9 cellular contexts compared by ENCODE assay signal in the genomic region with DNA sequence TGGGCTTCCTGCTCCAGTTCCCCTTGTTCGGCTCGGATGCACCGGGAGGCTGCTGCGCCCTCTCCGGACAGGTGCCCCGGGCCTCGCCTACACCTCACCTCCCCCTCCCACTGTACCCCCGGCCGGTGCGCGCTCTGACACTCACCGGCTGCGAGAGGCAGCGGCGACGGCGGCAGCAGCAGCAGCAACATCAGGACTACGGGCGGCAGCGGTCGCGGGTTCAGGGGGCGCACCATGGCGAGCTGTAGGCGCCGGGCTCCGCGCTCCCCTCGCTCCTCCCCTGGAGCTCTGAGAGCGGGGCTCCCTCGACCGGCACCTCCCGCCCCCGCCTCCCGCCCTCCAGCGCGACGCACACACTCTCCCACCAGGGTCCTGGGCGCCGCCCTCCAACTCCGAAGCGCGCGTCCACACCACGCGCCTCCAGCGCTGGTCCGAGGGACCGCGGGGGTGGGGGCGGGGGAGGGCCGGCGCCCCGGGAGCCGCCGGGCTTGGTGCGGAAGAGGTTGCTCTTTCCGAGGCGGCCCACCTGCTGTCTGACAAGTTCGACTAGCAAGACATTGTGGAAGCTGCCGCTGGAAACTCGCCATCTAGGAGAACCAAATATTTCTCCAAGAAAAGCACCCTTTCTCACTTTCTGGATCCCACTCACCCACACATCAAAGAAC. TPM values are rescaled to one million over a fixed set of nuclear protein-coding genes. Genes with fewer than 3 reads are reported as not detected.
DNase-seq lines count a peak whose midpoint lies in the region; ATAC-seq and TF ChIP-seq lines count a peak whose summit lies in the region.
"Had no signal": no experiment of that assay in that cellular context is flagged by ENCODE, and none has a peak within 500 bp of the region (broad histone marks: within the 10 kb centered on the region; RNA-seq: fewer than 3 reads in every experiment).

A gene with protein sequence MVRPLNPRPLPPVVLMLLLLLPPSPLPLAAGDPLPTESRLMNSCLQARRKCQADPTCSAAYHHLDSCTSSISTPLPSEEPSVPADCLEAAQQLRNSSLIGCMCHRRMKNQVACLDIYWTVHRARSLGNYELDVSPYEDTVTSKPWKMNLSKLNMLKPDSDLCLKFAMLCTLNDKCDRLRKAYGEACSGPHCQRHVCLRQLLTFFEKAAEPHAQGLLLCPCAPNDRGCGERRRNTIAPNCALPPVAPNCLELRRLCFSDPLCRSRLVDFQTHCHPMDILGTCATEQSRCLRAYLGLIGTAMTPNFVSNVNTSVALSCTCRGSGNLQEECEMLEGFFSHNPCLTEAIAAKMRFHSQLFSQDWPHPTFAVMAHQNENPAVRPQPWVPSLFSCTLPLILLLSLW (minus strand): TSS at position 433 of the 665 bp plus-strand sequence. CDS start 197 bp downstream, at position 236.

- intact Hi-C loops in psoas muscle (cut with DNase I) = no loop called here

- H3K27me3 ChIP-seq in psoas muscle (ENCODE audit: insufficient read depth in 3 of 3, low read length in 2 of 3) = peaks cover 0 to 19% (median 0%) of the 10 kb centered on the region in 3 donors

- TF ChIP-seq CTCF in GM10266 (IDR thresholded peaks at IDR 0.05; ENCODE audit: control insufficient read depth, insufficient read depth, low read depth, missing control alignments) (peak; percentile 0), WI38 (IDR thresholded peaks at IDR 0.05; ENCODE audit: low read depth, low read length) (no peak), fibroblast of pulmonary artery (IDR thresholded peaks at IDR 0.05; ENCODE audit: low read length, missing control alignments) (no peak), psoas muscle (IDR thresholded peaks at IDR 0.05) (no peak)

- H3K4me1 ChIP-seq in psoas muscle = no peaks in the 10 kb centered on the region

- H3K36me3 ChIP-seq in psoas muscle (ENCODE audit: insufficient read depth in 1 of 2, low read depth in 1 of 2) = no peaks in the 10 kb centered on the region

- H3K27ac ChIP-seq in psoas muscle = no peak within 1 kb of the TSS

- peak within 1 kb of the TSS; percentile 8; the same call in 1 of the 2 replicates for H3K4me3 ChIP-seq in WI38 (ENCODE audit: low read depth, low read length)
- H3K4me3 ChIP-seq in fibroblast of pulmonary artery (replicated peaks; ENCODE audit: low read depth, low read length) = peak within 1 kb of the TSS; percentile 39
- H3K4me3 ChIP-seq in psoas muscle = peak within 1 kb of the TSS; percentile 64

- ATAC-seq in psoas muscle (peak in 1 of 4 donors; percentile 30), GM18519 (IDR thresholded peaks at IDR 0.05; ENCODE audit: low FRiP score, unreplicated experiment) (no peak)

- WGBS in psoas muscle, 3 donors = 3 to 5% (median 3%) methylated on average over 43 to 62 of the region's 62 CpGs

- peak; percentile 51 for DNase-seq in GM10266 (ENCODE audit: extremely low spot score)
- peak; percentile 7 for DNase-seq in fibroblast of pulmonary artery (ENCODE audit: low read depth)
- DNase-seq in psoas muscle = no peak
- DNase-seq in amniotic stem cell (lab: John Stamatoyannopoulos, UW) = no peak
- no peak for DNase-seq in dedifferentiated amniotic fluid mesenchymal stem cell (ENCODE audit: extremely low spot score)
- no peak for DNase-seq in NCI-H2029 (lab: John Stamatoyannopoulos, UW)

- H3K9me3 ChIP-seq in psoas muscle = no peaks in the 10 kb centered on the region

RNA-seq across cellular contexts. Expression of the gene that starts here (rescaled TPM):
- total RNA-seq in psoas muscle = under 1 TPM in 2 of 4 donors, not detected in 2; 0.15 to 0.17 TPM
- polyA plus RNA-seq in psoas muscle = under 1 TPM; 0.04 to 0.10 (median 0.10) TPM
- total RNA-seq: lung microvascular endothelial cell had no signal

Comparison
In these comparisons a context has a peak if more than half of its experiments do, and no peak if none do; other contexts are left out.
1. DNase-seq: peak in GM10266 (single experiment) and fibroblast of pulmonary artery (single experiment); none in psoas muscle (0 of 2), amniotic stem cell (single experiment), dedifferentiated amniotic fluid mesenchymal stem cell (single experiment) and NCI-H2029 (single experiment).
2. H3K4me3 ChIP-seq: peak in every context shown above with its lines; median percentile 64 in psoas muscle; 39 in fibroblast of pulmonary artery; 8 in WI38.